Comparison of ENCODE assay signal across 7 cellular contexts in the genomic region with DNA sequence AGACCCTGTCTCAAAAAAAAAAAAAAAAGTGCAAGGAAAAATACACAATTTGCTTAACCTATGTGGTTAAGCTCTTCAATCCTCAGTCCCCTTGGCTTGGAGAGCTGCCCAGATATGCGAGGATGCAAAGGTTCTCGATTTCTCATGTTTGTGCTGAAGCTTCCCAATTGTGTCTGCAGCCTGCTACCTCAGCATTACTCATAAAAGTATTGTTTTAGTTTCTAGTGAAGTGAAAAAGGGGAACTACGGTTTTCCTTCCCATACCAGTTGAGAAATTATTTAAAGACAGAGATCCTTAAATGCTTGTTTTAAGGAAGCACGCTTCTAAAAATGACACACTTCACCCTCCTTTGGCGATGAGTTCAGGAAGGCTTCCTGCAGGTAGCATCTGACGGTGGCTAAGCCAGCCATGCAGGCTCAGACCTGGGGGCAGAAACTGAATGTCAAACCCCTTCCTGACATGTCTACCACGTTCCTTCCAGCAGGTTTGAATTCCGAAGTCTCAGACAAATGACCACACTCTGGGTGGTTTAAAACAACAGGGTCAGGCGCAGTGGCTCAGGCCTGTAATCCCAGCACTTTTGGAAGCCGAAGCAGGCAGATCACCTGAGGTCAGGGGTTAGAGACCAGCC. TPM values are rescaled to one million over a fixed set of nuclear protein-coding genes. Genes with fewer than 3 reads are reported as not detected.
DNase-seq lines count a peak whose midpoint lies in the region; ATAC-seq lines count a peak whose summit lies in the region.

No MANE protein-coding gene starts in this region.

- H3K9me3 ChIP-seq in HAP-1, result no peaks in the 10 kb centered on the region

- no peaks in the 10 kb centered on the region for H3K27me3 ChIP-seq in HAP-1 (ENCODE audit: low read depth)

- peak; percentile 13 for DNase-seq in amniotic epithelial cell (ENCODE audit: low read depth)
- peak; percentile 67 for DNase-seq in sciatic nerve (ENCODE audit: low spot score)
- no peak for DNase-seq in HAP-1 (ENCODE audit: low spot score in 2 of 2)
- no peak for DNase-seq in 8988T
- DNase-seq in NCI-H526 treated with DMSO at 0.1 percent for 48 hours (lab: John Stamatoyannopoulos, UW), result no peak

- ATAC-seq in GM18909 (IDR thresholded peaks at IDR 0.05; ENCODE audit: poor library complexity, unreplicated experiment), result peak; percentile 46
- peak; percentile 33 for ATAC-seq in HG03442 (IDR thresholded peaks at IDR 0.05; ENCODE audit: unreplicated experiment)
- peak; percentile 63 for ATAC-seq in sciatic nerve

- no peaks in the 10 kb centered on the region for H3K36me3 ChIP-seq in HAP-1 (replicated peaks)

- in situ Hi-C loops in HAP-1 (cut with MboI; ENCODE audit: low sequenced_read_pairs), result no loop called here

- H3K4me3 ChIP-seq in HAP-1, result no peak overlapping the region

- H3K4me1 ChIP-seq in HAP-1, result no peaks in the 10 kb centered on the region

- intact Hi-C loops in sciatic nerve (cut with DNase I), result no loop called here

RNA-seq across cellular contexts. Expression of gene RUBCNL, which starts 47.9 kb away (rescaled TPM):
- 7.3 TPM for total RNA-seq in sciatic nerve

Comparison
In these comparisons a context has a peak if more than half of its experiments do, and no peak if none do; other contexts are left out.
1. DNase-seq: peak in amniotic epithelial cell (single experiment) and sciatic nerve (single experiment); none in HAP-1 (0 of 2), 8988T (single experiment) and NCI-H526 treated with DMSO at 0.1 percent for 48 hours (single experiment).
2. Peak in every context shown above with its lines, with median percentiles within 50 percentile points of each other: ATAC-seq.